ENCODE assay signal across 17 cellular contexts in the genomic region with DNA sequence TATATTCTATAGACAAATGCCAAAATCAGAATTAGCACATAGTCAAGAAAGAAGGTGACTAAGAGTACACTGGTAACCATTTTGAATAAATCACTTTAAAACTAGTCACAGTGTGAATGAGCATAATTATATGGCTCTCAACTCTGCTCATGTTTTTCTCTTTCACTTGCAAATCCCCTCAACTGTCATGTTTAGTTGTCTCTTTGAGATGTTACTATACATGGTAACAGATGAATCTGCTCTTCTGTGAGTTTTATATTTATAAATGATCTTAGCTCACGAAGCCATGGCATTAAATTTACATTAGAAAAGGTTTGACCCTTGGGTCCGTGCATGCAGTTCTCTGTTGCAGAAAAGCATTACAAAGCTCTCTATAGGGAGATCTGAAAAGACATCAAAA. TPM values are rescaled to one million over a fixed set of nuclear protein-coding genes. Genes with fewer than 3 reads are reported as not detected.
DNase-seq lines count a peak whose midpoint lies in the region; ATAC-seq and TF ChIP-seq lines count a peak whose summit lies in the region.
"Had no signal": no experiment of that assay in that cellular context is flagged by ENCODE, and none has a peak within 500 bp of the region (broad histone marks: within the 10 kb centered on the region; RNA-seq: fewer than 3 reads in every experiment).

No MANE protein-coding gene starts in this region.

- intact Hi-C loops in right lobe of liver (cut with DNase I) = no loop called here

- no peaks in the 10 kb centered on the region for H3K79me2 ChIP-seq in neural cell (replicated peaks; ENCODE audit: insufficient read depth, low read length)

- H3K4me1 Mint-ChIP-seq in brain = peaks cover 20% of the 10 kb centered on the region
- H3K4me1 Mint-ChIP-seq in HFFc6 (ENCODE audit: low read depth) = no peaks in the 10 kb centered on the region
- H3K4me1 Mint-ChIP-seq: CD14-positive monocyte had no signal

- H3K27me3 ChIP-seq in HUES48 (ENCODE audit: control insufficient read depth, insufficient read depth, low read length) = no peaks in the 10 kb centered on the region
- no peaks in the 10 kb centered on the region for H3K27me3 ChIP-seq in neural cell (ENCODE audit: insufficient read depth, low read depth, low read length)
- H3K27me3 ChIP-seq in right lobe of liver = no peaks in the 10 kb centered on the region

- H3K4me2 ChIP-seq in neural cell (ENCODE audit: low read length) = peak overlapping the region; percentile 37

- H3K4me1 ChIP-seq in HUES48 (ENCODE audit: control insufficient read depth, insufficient read depth, low read length) (peaks cover 30% of the 10 kb centered on the region), right lobe of liver (no peaks in the 10 kb centered on the region)

- H3K4me3 Mint-ChIP-seq in brain (peak overlapping the region in 3 of 5 experiments; percentile 5 to 60 (median 44)), HFFc6 (no peak overlapping the region)
- H3K4me3 Mint-ChIP-seq: CD14-positive monocyte; CD8-positive, alpha-beta T cell had no signal

- TF ChIP-seq EP300 in neural cell (conservative IDR thresholded peaks at IDR 0.05; ENCODE audit: poor library complexity, severe bottlenecking) = peak; percentile 74

- H3K36me3 ChIP-seq in HUES48 (ENCODE audit: control insufficient read depth, insufficient read depth, low read length) (no peaks in the 10 kb centered on the region), neural cell (ENCODE audit: insufficient read depth, low read length) (no peaks in the 10 kb centered on the region), right lobe of liver (no peaks in the 10 kb centered on the region)

- no peak overlapping the region for H3K9ac ChIP-seq in HUES48 (ENCODE audit: low read depth, low read length)
- H3K9ac ChIP-seq in neural cell (ENCODE audit: low read length) = no peak overlapping the region

- ATAC-seq in HG02840 (IDR thresholded peaks at IDR 0.05; ENCODE audit: low FRiP score, unreplicated experiment) (no peak), right lobe of liver (no peak), GM18907 (IDR thresholded peaks at IDR 0.05; ENCODE audit: unreplicated experiment) (no peak)
- ATAC-seq: CD8-positive, alpha-beta T cell had no signal

- no peak overlapping the region for H2AFZ ChIP-seq in neural cell (ENCODE audit: low read depth, low read length)

- H3K4me3 ChIP-seq in HUES48 (ENCODE audit: low read depth, low read length) (no peak overlapping the region; the same call in 1 of the 2 replicates), neural cell (ENCODE audit: low read length) (peak overlapping the region; percentile 41), right lobe of liver (no peak overlapping the region)

- H3K9me3 ChIP-seq in HUES48 (ENCODE audit: control insufficient read depth, insufficient read depth, low read length) = peaks cover 2% of the 10 kb centered on the region; the same call in 1 of the 2 replicates
- no peaks in the 10 kb centered on the region for H3K9me3 ChIP-seq in neural cell (ENCODE audit: low read length)
- no peaks in the 10 kb centered on the region for H3K9me3 ChIP-seq in right lobe of liver

- TF ChIP-seq RAD21 in neural cell (conservative IDR thresholded peaks at IDR 0.05) = no peak

- TF ChIP-seq POLR2A in right lobe of liver (IDR thresholded peaks at IDR 0.05) = no peak

- peak overlapping the region in 3 of 5 experiments; percentile 40 to 85 (median 62) for H3K27ac Mint-ChIP-seq in brain
- no peak overlapping the region for H3K27ac Mint-ChIP-seq in HFFc6
- H3K27ac Mint-ChIP-seq: CD14-positive monocyte; CD8-positive, alpha-beta T cell had no signal

- H3K36me3 Mint-ChIP-seq in brain (no peaks in the 10 kb centered on the region), HFFc6 (ENCODE audit: low read depth) (no peaks in the 10 kb centered on the region)
- H3K36me3 Mint-ChIP-seq: CD14-positive monocyte; CD8-positive, alpha-beta T cell had no signal

- peaks cover 2 to 5% (median 2%) of the 10 kb centered on the region in 5 experiments for H3K9me3 Mint-ChIP-seq in brain
- H3K9me3 Mint-ChIP-seq in HFFc6 = peaks cover 2% of the 10 kb centered on the region; the same call in 1 of the 2 replicates

- peak overlapping the region; percentile 71 for H3K27ac ChIP-seq in HUES48 (ENCODE audit: low read depth, low read length)
- peak overlapping the region; percentile 38 for H3K27ac ChIP-seq in neural cell (ENCODE audit: low read length)
- no peak overlapping the region for H3K27ac ChIP-seq in right lobe of liver

- H3F3A ChIP-seq in neural cell (ENCODE audit: insufficient read depth, low read length, poor library complexity, severe bottlenecking) = no peaks in the 10 kb centered on the region

- TF ChIP-seq CTCF in brain (conservative IDR thresholded peaks at IDR 0.05) (no peak), neural cell (IDR thresholded peaks at IDR 0.05; ENCODE audit: poor library complexity, severe bottlenecking) (no peak), right lobe of liver (IDR thresholded peaks at IDR 0.05) (no peak), HFFc6 (IDR thresholded peaks at IDR 0.05) (no peak)

- H3K9me2 ChIP-seq in neural cell (ENCODE audit: insufficient read depth, low read length) = no peaks in the 10 kb centered on the region

- H4K20me1 ChIP-seq in neural cell (ENCODE audit: insufficient read depth) = no peaks in the 10 kb centered on the region

- no peak for DNase-seq in right lobe of liver
- no peak for DNase-seq in HFFc6
- DNase-seq: CD8-positive, alpha-beta T cell; COR-L47; DMS153; DMS79 treated with DMSO at 0.1 percent for 48 hours; EL; HCEC 1CT had no signal

- H3K27me3 Mint-ChIP-seq in brain = no peaks in the 10 kb centered on the region
- H3K27me3 Mint-ChIP-seq in HFFc6 (ENCODE audit: insufficient read depth) = no peaks in the 10 kb centered on the region

- 72% methylated on average over 2 of the region's 2 CpGs for WGBS in right lobe of liver (ENCODE audit: insufficient coverage, low coverage, low lambda C conversion rate, missing lambda C conversion rate)

TF ChIP-seq in neural cell, 6 proteins besides CTCF, POLR2A, EP300 and RAD21:
- TF ChIP-seq POLR2AphosphoS5 (IDR thresholded peaks at IDR 0.05) = peak; percentile 82
- TF ChIP-seq, protein P1, sequence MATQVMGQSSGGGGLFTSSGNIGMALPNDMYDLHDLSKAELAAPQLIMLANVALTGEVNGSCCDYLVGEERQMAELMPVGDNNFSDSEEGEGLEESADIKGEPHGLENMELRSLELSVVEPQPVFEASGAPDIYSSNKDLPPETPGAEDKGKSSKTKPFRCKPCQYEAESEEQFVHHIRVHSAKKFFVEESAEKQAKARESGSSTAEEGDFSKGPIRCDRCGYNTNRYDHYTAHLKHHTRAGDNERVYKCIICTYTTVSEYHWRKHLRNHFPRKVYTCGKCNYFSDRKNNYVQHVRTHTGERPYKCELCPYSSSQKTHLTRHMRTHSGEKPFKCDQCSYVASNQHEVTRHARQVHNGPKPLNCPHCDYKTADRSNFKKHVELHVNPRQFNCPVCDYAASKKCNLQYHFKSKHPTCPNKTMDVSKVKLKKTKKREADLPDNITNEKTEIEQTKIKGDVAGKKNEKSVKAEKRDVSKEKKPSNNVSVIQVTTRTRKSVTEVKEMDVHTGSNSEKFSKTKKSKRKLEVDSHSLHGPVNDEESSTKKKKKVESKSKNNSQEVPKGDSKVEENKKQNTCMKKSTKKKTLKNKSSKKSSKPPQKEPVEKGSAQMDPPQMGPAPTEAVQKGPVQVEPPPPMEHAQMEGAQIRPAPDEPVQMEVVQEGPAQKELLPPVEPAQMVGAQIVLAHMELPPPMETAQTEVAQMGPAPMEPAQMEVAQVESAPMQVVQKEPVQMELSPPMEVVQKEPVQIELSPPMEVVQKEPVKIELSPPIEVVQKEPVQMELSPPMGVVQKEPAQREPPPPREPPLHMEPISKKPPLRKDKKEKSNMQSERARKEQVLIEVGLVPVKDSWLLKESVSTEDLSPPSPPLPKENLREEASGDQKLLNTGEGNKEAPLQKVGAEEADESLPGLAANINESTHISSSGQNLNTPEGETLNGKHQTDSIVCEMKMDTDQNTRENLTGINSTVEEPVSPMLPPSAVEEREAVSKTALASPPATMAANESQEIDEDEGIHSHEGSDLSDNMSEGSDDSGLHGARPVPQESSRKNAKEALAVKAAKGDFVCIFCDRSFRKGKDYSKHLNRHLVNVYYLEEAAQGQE (IDR thresholded peaks at IDR 0.05; ENCODE audit: borderline replicate concordance) = no peak

RNA-seq across cellular contexts. Expression of a gene that starts 33.0 kb away (rescaled TPM):
- polyA plus RNA-seq in brain (ENCODE audit: insufficient read depth, low read depth, low replicate concordance) (0.85 TPM), neural cell (3.2 and 3.4 TPM in 2 replicates)
- 7.5 and 10.8 TPM in 2 replicates for polyA minus RNA-seq in neural cell
- not detected for total RNA-seq in right lobe of liver
- not detected for total RNA-seq in HFFc6 (2021; fragmentation: NEBNext Ultra II Directional; extraction: Animal tissue kit (Norgen Biotek cat#: 25700))
- total RNA-seq: A673; CD8-positive, alpha-beta T cell; HT-29 had no signal
- polyA plus RNA-seq: BJ, CD14-positive monocyte had no signal

Comparison
In these comparisons a context has a peak if more than half of its experiments do, and no peak if none do; other contexts are left out.
1. H3K27ac ChIP-seq: peak in HUES48 (single experiment) and neural cell (single experiment); none in right lobe of liver (0 of 3).